ENCODE assay signal across 13 cellular contexts in the genomic region with DNA sequence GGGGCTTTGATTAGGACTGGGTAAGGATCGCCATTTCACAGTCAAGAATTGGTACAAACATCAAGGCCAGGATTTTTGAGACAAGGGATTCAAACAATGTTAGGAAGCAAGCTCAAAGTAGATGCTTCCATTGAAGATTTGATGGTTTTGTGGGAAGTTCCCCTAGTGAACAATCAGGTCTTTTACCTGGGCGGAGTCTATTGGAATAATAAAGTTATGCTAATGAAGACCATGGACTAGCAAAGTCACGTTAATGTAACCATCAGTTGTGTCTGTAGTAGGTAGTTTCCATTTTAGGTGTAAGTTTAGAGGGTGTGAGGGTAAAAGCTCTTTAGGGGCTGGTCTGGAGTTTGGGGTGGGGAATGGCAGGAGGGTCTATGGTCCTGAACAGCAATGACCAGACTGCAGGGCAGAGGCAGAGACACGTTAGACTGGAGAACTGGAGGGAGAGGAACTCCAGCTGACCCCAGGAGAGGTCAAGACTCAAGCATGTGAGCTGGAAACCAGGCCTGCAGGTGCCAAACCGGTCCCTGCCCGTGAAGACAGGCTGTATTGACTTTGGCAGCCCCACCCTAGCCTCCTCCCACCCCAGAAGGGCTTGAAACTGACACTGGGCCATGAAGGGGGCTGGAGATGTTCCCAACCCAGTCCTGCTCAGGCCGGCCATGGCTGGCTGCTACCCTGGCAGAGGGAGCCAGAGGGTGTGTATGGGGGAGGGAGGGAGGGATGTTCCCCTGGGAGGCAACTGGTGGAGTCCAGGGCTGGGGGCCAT. TPM values are rescaled to one million over a fixed set of nuclear protein-coding genes. Genes with fewer than 3 reads are reported as not detected.
DNase-seq lines count a peak whose midpoint lies in the region; ATAC-seq and TF ChIP-seq lines count a peak whose summit lies in the region.
"Had no signal": no experiment of that assay in that cellular context is flagged by ENCODE, and none has a peak within 500 bp of the region (broad histone marks: within the 10 kb centered on the region; RNA-seq: fewer than 3 reads in every experiment).

No MANE protein-coding gene starts in this region.

- no peaks in the 10 kb centered on the region for H3K27me3 ChIP-seq in right cardiac atrium (ENCODE audit: control insufficient read depth, insufficient read depth)
- no peaks in the 10 kb centered on the region for H3K27me3 ChIP-seq in stomach
- H3K27me3 ChIP-seq: adrenal gland, upper lobe of left lung had no signal

- H3K36me3 ChIP-seq in stomach: no peaks in the 10 kb centered on the region
- H3K36me3 ChIP-seq: adrenal gland, upper lobe of left lung had no signal

- H3K4me3 ChIP-seq in right cardiac atrium (ENCODE audit: low read length) (no peak overlapping the region), stomach (no peak overlapping the region)
- H3K4me3 ChIP-seq: adrenal gland, upper lobe of left lung had no signal

- in situ Hi-C loops in G401 (cut with HindIII; ENCODE audit: low sequenced_read_pairs): no loop called here

- H3K9me3 ChIP-seq in right cardiac atrium (ENCODE audit: control insufficient read depth, low read length) (no peaks in the 10 kb centered on the region), stomach (no peaks in the 10 kb centered on the region)
- H3K9me3 ChIP-seq: adrenal gland, upper lobe of left lung had no signal

- WGBS in right cardiac atrium: 65% methylated on average over 7 of the region's 7 CpGs
- 42 to 55% (median 47%) methylated on average over 6 to 7 of the region's 7 CpGs for WGBS in stomach, 5 donors

- TF ChIP-seq CTCF in stomach (IDR thresholded peaks at IDR 0.05) (no peak), GM10266 (IDR thresholded peaks at IDR 0.05; ENCODE audit: control insufficient read depth, insufficient read depth, low read depth, missing control alignments) (no peak)

- DNase-seq in NCI-H1436 (lab: John Stamatoyannopoulos, UW) (peak; percentile 32), NCI-H1436 treated with DMSO at 0.1 percent for 48 hours (lab: John Stamatoyannopoulos, UW) (no peak), NCI-H526 (lab: John Stamatoyannopoulos, UW) (peak; percentile 60 to 74), right cardiac atrium (peak in 2 of 3 donors; percentile 70 to 73), stomach (peak; percentile 44), cortex of kidney (lab: John Stamatoyannopoulos, UW) (no peak), G401 (ENCODE audit: low spot score) (no peak), GM10266 (ENCODE audit: extremely low spot score) (no peak)
- DNase-seq: adrenal gland, T-helper 2 cell had no signal

- intact Hi-C loops in right cardiac atrium (cut with DNase I) (no loop called here), stomach (cut with DNase I; ENCODE audit: low total_unique reads) (no loop called here)

- H3K4me1 ChIP-seq in right cardiac atrium (ENCODE audit: control insufficient read depth, insufficient read depth, low read length) (no peaks in the 10 kb centered on the region), stomach (peaks cover 12 to 34% (median 20%) of the 10 kb centered on the region in 4 donors)
- H3K4me1 ChIP-seq: adrenal gland had no signal

- TF ChIP-seq EP300 in stomach (IDR thresholded peaks at IDR 0.05): no peak

- peak; percentile 46 to 63 for ATAC-seq in right cardiac atrium

- H3K27ac ChIP-seq in right cardiac atrium (ENCODE audit: low read length): no peak overlapping the region
- H3K27ac ChIP-seq in stomach: peak overlapping the region; percentile 55 to 81 (median 70)
- H3K27ac ChIP-seq: adrenal gland, KMS-11, upper lobe of left lung had no signal

- no peak for TF ChIP-seq POLR2A in stomach (IDR thresholded peaks at IDR 0.05)

RNA-seq across cellular contexts. Expression of a gene that starts 36.0 kb away (rescaled TPM):
- total RNA-seq in right cardiac atrium (under 1 TPM in 3 of 4 donors, not detected in 1; 0.06 to 0.21 (median 0.11) TPM), stomach (1 to 10 TPM in 1 of 5 donors, under 1 TPM in 3, not detected in 1; under 0.01 to 2.0 (median 0.45) TPM)
- polyA plus RNA-seq in right cardiac atrium (0.20 TPM), stomach (under 1 TPM in 1 of 3 donors, not detected in 2; 0.18 TPM)
- not detected in 2 replicates for total RNA-seq in G401 (2014; rRNA removed; shearing (Covaris generic))
- total RNA-seq: endothelial cell of umbilical vein had no signal
- polyA plus RNA-seq: endothelial cell of umbilical vein had no signal

RNA-seq across cellular contexts. Expression of a gene that starts 57.8 kb away (rescaled TPM):
- total RNA-seq in right cardiac atrium (10 to 100 TPM; 60.9 to 75.3 (median 66.7) TPM), stomach (10 to 100 TPM in 4 of 5 donors, 1 to 10 TPM in 1; 7.8 to 34.5 (median 29.4) TPM)
- polyA plus RNA-seq in right cardiac atrium (32.0 TPM), stomach (10 to 100 TPM; 18.3 to 20.4 (median 19.1) TPM)
- total RNA-seq in G401 (2014; rRNA removed; shearing (Covaris generic)): 15.1 and 17.0 TPM in 2 replicates

Comparison
In these comparisons a context has a peak if more than half of its experiments do, and no peak if none do; other contexts are left out.
1. DNase-seq: peak in NCI-H1436 (single experiment), NCI-H526 (2 of 2), right cardiac atrium (2 of 3) and stomach (single experiment); none in NCI-H1436 treated with DMSO at 0.1 percent for 48 hours (single experiment), cortex of kidney (single experiment), G401 (single experiment) and GM10266 (single experiment).